In the genomic region with DNA sequence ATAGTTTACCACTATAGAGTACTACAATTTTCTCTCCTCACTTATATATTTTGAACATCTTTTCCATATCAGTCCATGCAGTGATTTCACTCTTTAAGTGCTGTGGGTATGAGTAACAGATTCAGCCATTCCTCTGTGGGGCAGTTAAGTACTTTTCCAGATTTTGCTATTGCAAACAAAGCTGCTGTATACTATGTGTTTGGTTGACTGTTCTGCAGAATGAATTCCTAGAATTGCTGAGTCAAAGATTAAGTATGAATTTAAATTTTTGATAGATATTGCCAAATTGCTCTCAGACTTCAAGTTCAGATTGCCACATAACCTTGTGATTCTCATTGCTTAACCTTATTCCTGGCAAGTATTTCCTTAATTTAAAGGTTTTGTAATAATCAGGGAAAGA, we compare ENCODE assay signal across 10 cellular contexts. TPM values are rescaled to one million over a fixed set of nuclear protein-coding genes. Genes with fewer than 3 reads are reported as not detected.
DNase-seq lines count a peak whose midpoint lies in the region; ATAC-seq and TF ChIP-seq lines count a peak whose summit lies in the region.
"Had no signal": no experiment of that assay in that cellular context is flagged by ENCODE, and none has a peak within 500 bp of the region (broad histone marks: within the 10 kb centered on the region; RNA-seq: fewer than 3 reads in every experiment).

No MANE protein-coding gene starts in this region.

- ATAC-seq in omental fat pad (ENCODE audit: low FRiP score) = peak; percentile 85

- TF ChIP-seq CTCF in choroid plexus epithelial cell (conservative IDR thresholded peaks at IDR 0.05; ENCODE audit: low read depth, low read length) (no peak), omental fat pad (IDR thresholded peaks at IDR 0.05) (no peak)

- DNase-seq in AG20443 (ENCODE audit: low spot score) (peak; percentile 78), MV-4-11 (lab: John Stamatoyannopoulos, UW) (peak; percentile 65), choroid plexus epithelial cell (ENCODE audit: low read depth) (peak; percentile 95), omental fat pad (ENCODE audit: low spot score) (no peak), NCI-H1694 treated with DMSO at 0.1 percent for 48 hours (lab: John Stamatoyannopoulos, UW) (no peak), Ammon's horn (ENCODE audit: low spot score) (no peak), cerebellar cortex (ENCODE audit: low spot score) (no peak), middle frontal gyrus (ENCODE audit: extremely low spot score, low spot score) (no peak)
- DNase-seq: activated T-cell treated with anti-CD3 and anti-CD28 coated beads, Interleukin-2, amount 50 U/mL, for 48 hours; NCI-H2171 had no signal

- no peak overlapping the region for H3K4me3 ChIP-seq in choroid plexus epithelial cell (ENCODE audit: low read depth, low read length)

RNA-seq across cellular contexts. Expression of gene SAR1A, which starts 21.6 kb away (rescaled TPM):
- total RNA-seq in omental fat pad = 100 to 1,000 TPM in 3 of 4 donors, 10 to 100 TPM in 1; 97.7 to 179 (median 141) TPM

RNA-seq across cellular contexts. Expression of gene PPA1, which starts 41.3 kb away (rescaled TPM):
- total RNA-seq in omental fat pad = 100 to 1,000 TPM in 3 of 4 donors, 10 to 100 TPM in 1; 92.4 to 331 (median 217) TPM

RNA-seq across cellular contexts. Expression of gene TYSND1, which starts 45.4 kb away (rescaled TPM):
- 10 to 100 TPM; 10.7 to 20.3 (median 13.7) TPM for total RNA-seq in omental fat pad

RNA-seq across cellular contexts. Expression of gene AIFM2, which starts 59.3 kb away (rescaled TPM):
- total RNA-seq in omental fat pad = 100 to 1,000 TPM in 1 of 4 donors, 10 to 100 TPM in 3; 32.8 to 118 (median 53.6) TPM

Comparison
In these comparisons a context has a peak if more than half of its experiments do, and no peak if none do; other contexts are left out.
1. DNase-seq: peak in AG20443 (single experiment), MV-4-11 (single experiment) and choroid plexus epithelial cell (single experiment); none in omental fat pad (single experiment), NCI-H1694 treated with DMSO at 0.1 percent for 48 hours (single experiment), Ammon's horn (single experiment), cerebellar cortex (single experiment) and middle frontal gyrus (single experiment).